ENCODE assay signal across 10 cellular contexts in genomic region chr22:50325444-50326224, GRCh38. TPM values are rescaled to one million over a fixed set of nuclear protein-coding genes. Genes with fewer than 3 reads are reported as not detected.
A peak's percentile ranks its signal among the peaks of the same experiment; 100 is the strongest.
DNase-seq lines count a peak whose midpoint lies in the region; ATAC-seq and TF ChIP-seq lines count a peak whose summit lies in the region.
"Had no signal": no experiment of that assay in that cellular context is flagged by ENCODE, and none has a peak within 500 bp of the region (broad histone marks: within the 10 kb centered on the region; RNA-seq: fewer than 3 reads in every experiment).

No MANE protein-coding gene starts in this region.

- no peaks in the 10 kb centered on the region for H3K27me3 ChIP-seq in CD8-positive, alpha-beta T cell (ENCODE audit: insufficient read depth, low read length)
- H3K27me3 ChIP-seq in HUES64 (ENCODE audit: insufficient read depth, low read length), result peaks cover 13% of the 10 kb centered on the region

- no peak overlapping the region for H3K4me3 ChIP-seq in CD8-positive, alpha-beta T cell (ENCODE audit: low read depth, low read length)
- peak overlapping the region; percentile 78 for H3K4me3 ChIP-seq in HUES64 (ENCODE audit: low read length)

- H3K27ac Mint-ChIP-seq in CD8-positive, alpha-beta T cell, result peak overlapping the region; percentile 45
- H3K27ac Mint-ChIP-seq in central memory CD8-positive, alpha-beta T cell (ENCODE audit: low read depth), result peak overlapping the region; percentile 80
- H3K27ac Mint-ChIP-seq in nephron progenitor cell, result no peak overlapping the region

- intact Hi-C loops in CD8-positive, alpha-beta T cell (cut with DNase I, micrococcal nuclease), result loop anchor here (1.0 to 5.0 kb wide), 2 partner anchors 74 to 178 kb away; partner anchors contain the start of gene HDAC10 (in 1 of the 2)

- H3K4me1 Mint-ChIP-seq in CD8-positive, alpha-beta T cell (ENCODE audit: low read depth), result peaks cover 12% of the 10 kb centered on the region
- peaks cover 9% of the 10 kb centered on the region for H3K4me1 Mint-ChIP-seq in central memory CD8-positive, alpha-beta T cell
- H3K4me1 Mint-ChIP-seq in nephron progenitor cell, result peaks cover 16% of the 10 kb centered on the region

- peak overlapping the region; percentile 83 for H3K4me3 Mint-ChIP-seq in CD8-positive, alpha-beta T cell
- H3K4me3 Mint-ChIP-seq in central memory CD8-positive, alpha-beta T cell, result peak overlapping the region; percentile 81
- H3K4me3 Mint-ChIP-seq in nephron progenitor cell, result peak overlapping the region; percentile 91

- TF ChIP-seq CTCF in CD8-positive, alpha-beta T cell (IDR thresholded peaks at IDR 0.05), result no peak
- no peak for TF ChIP-seq CTCF in nephron progenitor cell (IDR thresholded peaks at IDR 0.05)

- H3K36me3 Mint-ChIP-seq in CD8-positive, alpha-beta T cell, result no peaks in the 10 kb centered on the region
- peaks cover 2% of the 10 kb centered on the region for H3K36me3 Mint-ChIP-seq in central memory CD8-positive, alpha-beta T cell (ENCODE audit: insufficient read depth)
- H3K36me3 Mint-ChIP-seq in nephron progenitor cell (ENCODE audit: low read depth), result no peaks in the 10 kb centered on the region

- no peaks in the 10 kb centered on the region for H3K9me3 ChIP-seq in CD8-positive, alpha-beta T cell (ENCODE audit: low read length)
- H3K9me3 ChIP-seq in HUES64 (ENCODE audit: insufficient read depth, low read depth, low read length), result no peaks in the 10 kb centered on the region

- H3K36me3 ChIP-seq in CD8-positive, alpha-beta T cell (ENCODE audit: insufficient read depth, low read length), result no peaks in the 10 kb centered on the region
- no peaks in the 10 kb centered on the region for H3K36me3 ChIP-seq in HUES64 (ENCODE audit: insufficient read depth, low read length)

- WGBS in HUES64, result 84% methylated on average over 19 of the region's 19 CpGs

- POLR2A ChIA-PET in CD8-positive, alpha-beta T cell (lab: Charles Lee), result interaction anchor here (1.6 kb wide), 1 partner anchor 11 kb away, joined by 7 read pairs; no protein-coding TSS in a partner anchor

- no peaks in the 10 kb centered on the region for H3K9me3 Mint-ChIP-seq in CD8-positive, alpha-beta T cell
- no peaks in the 10 kb centered on the region for H3K9me3 Mint-ChIP-seq in central memory CD8-positive, alpha-beta T cell
- no peaks in the 10 kb centered on the region for H3K9me3 Mint-ChIP-seq in nephron progenitor cell

- CTCF ChIA-PET in CD8-positive, alpha-beta T cell (lab: Charles Lee), result interaction anchor here (0.7 to 7.7 kb wide), 13 partner anchors 9 to 558 kb away, joined by 3 to 61 read pairs (median 5); partner anchors contain the start of genes HDAC10 and TUBGCP6

- H3K27ac ChIP-seq in CD8-positive, alpha-beta T cell (ENCODE audit: low read depth, low read length), result no peak overlapping the region
- H3K27ac ChIP-seq in HUES64 (ENCODE audit: low read depth, low read length), result no peak overlapping the region

- H3K27me3 Mint-ChIP-seq in CD8-positive, alpha-beta T cell (ENCODE audit: low read depth), result peaks cover 2% of the 10 kb centered on the region
- H3K27me3 Mint-ChIP-seq in central memory CD8-positive, alpha-beta T cell, result no peaks in the 10 kb centered on the region
- peaks cover 23% of the 10 kb centered on the region for H3K27me3 Mint-ChIP-seq in nephron progenitor cell (ENCODE audit: low read depth, poor library complexity)

- peaks cover 10% of the 10 kb centered on the region for H3K4me1 ChIP-seq in CD8-positive, alpha-beta T cell (ENCODE audit: insufficient read depth, low read length)
- no peaks in the 10 kb centered on the region for H3K4me1 ChIP-seq in HUES64 (ENCODE audit: insufficient read depth, low read length)

- no peak overlapping the region for H3K9ac ChIP-seq in HUES64 (ENCODE audit: low read depth, low read length)

- DNase-seq in CD8-positive, alpha-beta T cell, result no peak
- DNase-seq in central memory CD8-positive, alpha-beta T cell (ENCODE audit: low spot score in 2 of 2), result no peak
- no peak for DNase-seq in nephron progenitor cell
- DNase-seq in NCI-H82 treated with DMSO at 0.1 percent for 48 hours (lab: John Stamatoyannopoulos, UW; ENCODE audit: unreplicated experiment), result no peak
- no peak for DNase-seq in HPDE6-E6E7 (ENCODE audit: extremely low spot score)
- no peak for DNase-seq in NCI-H2029 (lab: John Stamatoyannopoulos, UW)
- DNase-seq in NCI-H748 (lab: John Stamatoyannopoulos, UW; ENCODE audit: unreplicated experiment), result no peak
- DNase-seq: cerebellar nuclear complex, NCI-H2029 treated with DMSO at 0.1 percent for 48 hours had no signal

- ATAC-seq in CD8-positive, alpha-beta T cell, result no peak
- ATAC-seq in central memory CD8-positive, alpha-beta T cell (replicated peaks; ENCODE audit: extremely low read depth, poor library complexity, severe bottlenecking), result no peak

RNA-seq across cellular contexts. Expression of gene DENND6B, which starts 1.2 kb away (rescaled TPM):
- total RNA-seq in CD8-positive, alpha-beta T cell, result 1 to 10 TPM; 3.0 to 3.1 TPM
- 1.00 TPM for polyA plus RNA-seq in HUES64 (2013, experiment 1 of 2)
- 2.5 TPM for polyA plus RNA-seq in HUES64 (2013, experiment 2 of 2)

RNA-seq across cellular contexts. Expression of gene PPP6R2, which starts 17.5 kb away (rescaled TPM):
- 10 to 100 TPM; 46.2 to 46.5 TPM for total RNA-seq in CD8-positive, alpha-beta T cell
- 21.7 TPM for polyA plus RNA-seq in HUES64 (2013, experiment 1 of 2)
- 20.7 TPM for polyA plus RNA-seq in HUES64 (2013, experiment 2 of 2)

RNA-seq across cellular contexts. Expression of gene PLXNB2, which starts 18.2 kb away (rescaled TPM):
- 1 to 10 TPM; 6.3 to 8.1 TPM for total RNA-seq in CD8-positive, alpha-beta T cell
- polyA plus RNA-seq in HUES64 (2013, experiment 1 of 2), result 44.5 TPM
- 48.0 TPM for polyA plus RNA-seq in HUES64 (2013, experiment 2 of 2)

RNA-seq across cellular contexts. Expression of gene MAPK11, which starts 55.5 kb away (rescaled TPM):
- 1 to 10 TPM; 1.9 to 2.1 TPM for total RNA-seq in CD8-positive, alpha-beta T cell
- polyA plus RNA-seq in HUES64 (2013, experiment 1 of 2), result 1.1 TPM
- polyA plus RNA-seq in HUES64 (2013, experiment 2 of 2), result 0.95 TPM
